8 cellular contexts compared by ENCODE assay signal in genomic region chr4:143773998-143774898, GRCh38.
DNase-seq lines count a peak whose midpoint lies in the region; ATAC-seq and TF ChIP-seq lines count a peak whose summit lies in the region.

No MANE protein-coding gene starts in this region.

- intact Hi-C loops in CD8-positive, alpha-beta T cell (cut with DNase I, micrococcal nuclease): no loop called here
- intact Hi-C loops in head of caudate nucleus (cut with DNase I): no loop called here
- intact Hi-C loops in spleen (cut with DNase I; ENCODE audit: low total_unique reads): no loop called here

- POLR2A ChIA-PET in CD8-positive, alpha-beta T cell (lab: Charles Lee): no interaction called here

- 72 to 75% (median 74%) methylated on average over 8 of the region's 8 CpGs for WGBS in spleen, 5 donors

- peak in 3 of 7 experiments; percentile 5 to 36 (median 5) for DNase-seq in CD8-positive, alpha-beta T cell
- peak; percentile 55 to 62 for DNase-seq in NCI-H2081 (lab: John Stamatoyannopoulos, UW)
- peak; percentile 30 for DNase-seq in activated T-cell treated with anti-CD3 and anti-CD28 coated beads for 48 hours (ENCODE audit: low read depth)
- peak in 36 of 42 donors; percentile 5 to 67 (median 30) for DNase-seq in head of caudate nucleus
- no peak for DNase-seq in spleen
- DNase-seq in effector CD8-positive, alpha-beta T cell (lab: John Stamatoyannopoulos, UW): no peak

- H3K9me3 ChIP-seq in CD8-positive, alpha-beta T cell (ENCODE audit: low read length): no peaks in the 10 kb centered on the region
- no peaks in the 10 kb centered on the region for H3K9me3 ChIP-seq in spleen

- H3K27me3 ChIP-seq in CD8-positive, alpha-beta T cell (ENCODE audit: insufficient read depth, low read length): no peaks in the 10 kb centered on the region
- no peaks in the 10 kb centered on the region for H3K27me3 ChIP-seq in spleen (replicated peaks in 1 of 7)

- H3K36me3 Mint-ChIP-seq in CD8-positive, alpha-beta T cell: no peaks in the 10 kb centered on the region

- no peaks in the 10 kb centered on the region for H3K4me1 Mint-ChIP-seq in CD8-positive, alpha-beta T cell (ENCODE audit: low read depth)

- TF ChIP-seq POLR2A in spleen (IDR thresholded peaks at IDR 0.05): no peak

- CTCF ChIA-PET in CD8-positive, alpha-beta T cell (lab: Charles Lee): interaction anchor here (1.2 kb wide), 1 partner anchor 12 kb away, joined by 3 read pairs; no protein-coding TSS in a partner anchor

- no peak overlapping the region for H3K4me3 ChIP-seq in CD8-positive, alpha-beta T cell (ENCODE audit: low read depth, low read length)
- H3K4me3 ChIP-seq in spleen: no peak overlapping the region

- peaks cover 7% of the 10 kb centered on the region for H3K9me3 Mint-ChIP-seq in CD8-positive, alpha-beta T cell

- no peak overlapping the region for H3K4me3 Mint-ChIP-seq in CD8-positive, alpha-beta T cell

- H3K27me3 Mint-ChIP-seq in CD8-positive, alpha-beta T cell (ENCODE audit: low read depth): no peaks in the 10 kb centered on the region

- ATAC-seq in CD8-positive, alpha-beta T cell: peak; percentile 26
- ATAC-seq in GM18519 (IDR thresholded peaks at IDR 0.05; ENCODE audit: low FRiP score, unreplicated experiment) (peak; percentile 100), HG02938 (IDR thresholded peaks at IDR 0.05; ENCODE audit: unreplicated experiment) (peak; percentile 100)

- no peak overlapping the region for H3K27ac Mint-ChIP-seq in CD8-positive, alpha-beta T cell

- H3K36me3 ChIP-seq in CD8-positive, alpha-beta T cell (ENCODE audit: insufficient read depth, low read length): no peaks in the 10 kb centered on the region
- H3K36me3 ChIP-seq in spleen: no peaks in the 10 kb centered on the region

- TF ChIP-seq CTCF in CD8-positive, alpha-beta T cell (IDR thresholded peaks at IDR 0.05): peak; percentile 42
- peak in 10 of 11 experiments; percentile 50 to 78 (median 64) for TF ChIP-seq CTCF in spleen (IDR thresholded peaks at IDR 0.05 in 8 of 11, conservative IDR thresholded peaks at IDR 0.05 in 3 of 11)

- H3K4me1 ChIP-seq in CD8-positive, alpha-beta T cell (ENCODE audit: insufficient read depth, low read length): no peaks in the 10 kb centered on the region
- peaks cover 0 to 5% (median 0%) of the 10 kb centered on the region in 6 donors for H3K4me1 ChIP-seq in spleen

- H3K27ac ChIP-seq in CD8-positive, alpha-beta T cell (ENCODE audit: low read depth, low read length): no peak overlapping the region
- H3K27ac ChIP-seq in spleen: no peak overlapping the region

Comparison
In these comparisons a context has a peak if more than half of its experiments do, and no peak if none do; other contexts are left out.
1. ATAC-seq: peak in every context shown above with its lines; median percentile 100 in GM18519; 100 in HG02938; 26 in CD8-positive, alpha-beta T cell.
2. DNase-seq: peak in NCI-H2081 (2 of 2), activated T-cell treated with anti-CD3 and anti-CD28 coated beads for 48 hours (single experiment) and head of caudate nucleus (36 of 42); none in spleen (single experiment) and effector CD8-positive, alpha-beta T cell (single experiment).